ENCODE assay signal across 8 cellular contexts in the genomic region with DNA sequence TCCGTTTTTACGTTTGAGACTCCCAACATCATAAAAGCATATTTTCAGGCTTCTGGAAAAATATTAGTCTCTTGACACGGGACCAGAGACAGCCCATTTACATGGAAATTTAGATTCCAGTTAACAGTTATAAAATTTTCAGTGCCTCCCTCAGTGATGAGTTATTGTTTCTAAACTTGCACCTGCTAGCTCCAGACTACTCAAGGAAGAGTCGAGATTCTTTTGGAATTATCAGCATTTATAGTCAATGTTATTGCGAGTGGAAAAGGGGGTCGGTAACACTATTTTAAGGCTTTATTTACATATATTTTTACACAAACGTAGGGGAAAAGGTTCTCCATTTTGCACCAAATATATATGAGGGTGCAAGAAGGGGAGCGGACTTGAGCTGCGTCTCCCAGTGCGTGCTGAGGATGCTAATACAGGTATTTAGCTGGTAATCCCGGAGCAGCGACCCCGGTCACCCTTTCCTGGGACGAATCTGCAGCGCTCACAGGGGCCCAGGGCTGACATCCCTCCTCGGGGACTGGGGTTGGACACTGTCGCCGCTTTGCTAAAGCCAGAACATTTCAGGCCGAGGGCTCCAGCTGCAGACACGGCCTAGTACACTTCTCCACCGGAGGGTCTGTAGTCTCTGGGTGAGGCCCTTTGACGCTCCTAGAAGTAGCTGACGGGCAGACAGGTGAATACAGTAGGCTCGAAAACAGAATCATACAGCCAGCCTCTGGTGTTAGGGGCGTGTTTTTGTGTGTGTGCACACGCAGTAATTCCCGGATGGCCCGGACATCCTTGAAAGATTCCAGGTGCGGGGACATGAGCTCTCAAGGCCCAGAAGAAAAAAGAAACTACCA. TPM values are rescaled to one million over a fixed set of nuclear protein-coding genes. Genes with fewer than 3 reads are reported as not detected.
DNase-seq lines count a peak whose midpoint lies in the region; ATAC-seq and TF ChIP-seq lines count a peak whose summit lies in the region.

No MANE protein-coding gene starts in this region.

- H3K9me3 ChIP-seq in CD8-positive, alpha-beta memory T cell (ENCODE audit: low read length): no peaks in the 10 kb centered on the region
- H3K9me3 ChIP-seq in Peyer's patch: no peaks in the 10 kb centered on the region
- no peaks in the 10 kb centered on the region for H3K9me3 ChIP-seq in endodermal cell (ENCODE audit: control insufficient read depth, low read length)
- H3K9me3 ChIP-seq in neutrophil: no peaks in the 10 kb centered on the region

- TF ChIP-seq POLR2A in Peyer's patch (IDR thresholded peaks at IDR 0.05): no peak

- H3K4me1 Mint-ChIP-seq in CD8-positive, alpha-beta memory T cell: peaks cover 37 to 66% (median 49%) of the 10 kb centered on the region in 3 donors
- H3K4me1 Mint-ChIP-seq in endodermal cell: peaks cover 5% of the 10 kb centered on the region

- H3K27me3 ChIP-seq in CD8-positive, alpha-beta memory T cell (ENCODE audit: insufficient read depth, low read length, poor library complexity, severe bottlenecking): no peaks in the 10 kb centered on the region
- no peaks in the 10 kb centered on the region for H3K27me3 ChIP-seq in Peyer's patch
- H3K27me3 ChIP-seq in endodermal cell (ENCODE audit: control insufficient read depth, insufficient read depth, low read length, poor library complexity, severe bottlenecking): no peaks in the 10 kb centered on the region
- H3K27me3 ChIP-seq in neutrophil: no peaks in the 10 kb centered on the region

- H3K4me3 ChIP-seq in CD8-positive, alpha-beta memory T cell (ENCODE audit: low read length): peak overlapping the region; percentile 90
- peak overlapping the region; percentile 77 to 98 (median 94) for H3K4me3 ChIP-seq in Peyer's patch
- peak overlapping the region; percentile 89 for H3K4me3 ChIP-seq in endodermal cell (ENCODE audit: low read length)
- peak overlapping the region; percentile 99 for H3K4me3 ChIP-seq in neutrophil (ENCODE audit: low read depth in 1 of 2, low read length in 1 of 2)

- no peak overlapping the region for H3K9ac ChIP-seq in endodermal cell (ENCODE audit: extremely low read depth, low read length, poor library complexity, severe bottlenecking)

- TF ChIP-seq CTCF in Peyer's patch (IDR thresholded peaks at IDR 0.05) (no peak), endodermal cell (conservative IDR thresholded peaks at IDR 0.05) (peak; percentile 13), neutrophil (IDR thresholded peaks at IDR 0.05) (no peak)

- CTCF ChIA-PET in CD8-positive, alpha-beta memory T cell (lab: Charles Lee): interaction anchor here (0.9 to 6.2 kb wide), 5 partner anchors 8 to 103 kb away, joined by 3 to 45 read pairs (median 3); partner anchors contain the start of genes PCNP and RPL24

- peaks cover 24% of the 10 kb centered on the region for H3K36me3 ChIP-seq in CD8-positive, alpha-beta memory T cell (ENCODE audit: insufficient read depth, low read length)
- H3K36me3 ChIP-seq in Peyer's patch (peaks cover 0 to 32% (median 0%) of the 10 kb centered on the region in 3 donors), endodermal cell (ENCODE audit: control insufficient read depth, insufficient read depth, low read length) (peaks cover 33% of the 10 kb centered on the region), neutrophil (peaks cover 29% of the 10 kb centered on the region)

- peaks cover 26% of the 10 kb centered on the region for H3K4me1 ChIP-seq in CD8-positive, alpha-beta memory T cell (ENCODE audit: insufficient read depth, low read length)
- H3K4me1 ChIP-seq in Peyer's patch (peaks cover 3 to 18% (median 6%) of the 10 kb centered on the region in 4 donors), endodermal cell (ENCODE audit: control insufficient read depth, insufficient read depth, low read length) (peaks cover 3% of the 10 kb centered on the region), neutrophil (ENCODE audit: control insufficient read depth in 1 of 2, insufficient read depth in 1 of 2, low read depth in 1 of 2, low read length in 1 of 2) (peaks cover 20 to 22% of the 10 kb centered on the region in 2 experiments)

- peak overlapping the region; percentile 99 for H3K27ac ChIP-seq in CD8-positive, alpha-beta memory T cell (ENCODE audit: low read depth, low read length)
- H3K27ac ChIP-seq in Peyer's patch (peak overlapping the region; percentile 95 to 100 (median 98)), endodermal cell (ENCODE audit: low read depth, low read length) (peak overlapping the region; percentile 1), neutrophil (peak overlapping the region; percentile 97)

- peak in 1 of 5 donors; percentile 59 for DNase-seq in CD8-positive, alpha-beta memory T cell
- DNase-seq in Peyer's patch (peak in 2 of 3 donors; percentile 24 to 57), endodermal cell (peak; percentile 69), HPDE6-E6E7 (ENCODE audit: extremely low spot score) (no peak)

- peak overlapping the region; percentile 96 to 100 (median 98) for H3K27ac Mint-ChIP-seq in CD8-positive, alpha-beta memory T cell
- peak overlapping the region; percentile 97 for H3K27ac Mint-ChIP-seq in endodermal cell

- peaks cover 0 to 3% of the 10 kb centered on the region in 2 donors for H3K27me3 Mint-ChIP-seq in CD8-positive, alpha-beta memory T cell
- H3K27me3 Mint-ChIP-seq in endodermal cell (ENCODE audit: insufficient read depth): no peaks in the 10 kb centered on the region

- POLR2A ChIA-PET in CD8-positive, alpha-beta memory T cell (lab: Charles Lee): interaction anchor here (0.5 to 3.9 kb wide), 6 partner anchors 8 to 259 kb away, joined by 3 to 45 read pairs (median 8); partner anchors contain the start of genes CEP97, PCNP and RPL24

- ATAC-seq in HG03469 (IDR thresholded peaks at IDR 0.05; ENCODE audit: unreplicated experiment): no peak
- no peak for ATAC-seq in GM21360 (IDR thresholded peaks at IDR 0.05; ENCODE audit: unreplicated experiment)
- ATAC-seq in GM19395 (IDR thresholded peaks at IDR 0.05; ENCODE audit: unreplicated experiment): no peak

- H3K4me3 Mint-ChIP-seq in CD8-positive, alpha-beta memory T cell: peak overlapping the region; percentile 95 to 98 (median 96)
- H3K4me3 Mint-ChIP-seq in endodermal cell: peak overlapping the region; percentile 97

- H3K36me3 Mint-ChIP-seq in CD8-positive, alpha-beta memory T cell: peaks cover 0 to 51% (median 11%) of the 10 kb centered on the region in 3 donors
- peaks cover 39% of the 10 kb centered on the region for H3K36me3 Mint-ChIP-seq in endodermal cell (ENCODE audit: low read depth)

- WGBS in endodermal cell (ENCODE audit: insufficient coverage in 1 of 2, insufficient read length in 1 of 2), 2 experiments: 74 to 78% methylated on average over 22 to 27 of the region's 29 CpGs

- H3K9me3 Mint-ChIP-seq in CD8-positive, alpha-beta memory T cell: no peaks in the 10 kb centered on the region
- H3K9me3 Mint-ChIP-seq in endodermal cell: no peaks in the 10 kb centered on the region

RNA-seq across cellular contexts. Expression of gene ZBTB11, which starts 0.7 kb away (rescaled TPM):
- total RNA-seq in CD8-positive, alpha-beta memory T cell: 10 to 100 TPM; 28.9 to 29.7 TPM
- 14.5 TPM for polyA plus RNA-seq in CD8-positive, alpha-beta memory T cell
- total RNA-seq in Peyer's patch (10 to 100 TPM; 15.5 to 25.5 (median 22.9) TPM), endodermal cell (10 to 100 TPM; 16.8 to 20.9 TPM)
- 15.0 TPM for polyA plus RNA-seq in endodermal cell (2013, experiment 1 of 2)
- polyA plus RNA-seq in endodermal cell (2013, experiment 2 of 2): 13.6 TPM

RNA-seq across cellular contexts. Expression of gene RPL24, which starts 8.9 kb away (rescaled TPM):
- total RNA-seq in CD8-positive, alpha-beta memory T cell: 1,000 to 10,000 TPM; 1,569 to 1,633 TPM
- 973 TPM for polyA plus RNA-seq in CD8-positive, alpha-beta memory T cell
- total RNA-seq in Peyer's patch: 100 to 1,000 TPM; 392 to 657 (median 458) TPM
- total RNA-seq in endodermal cell: 1,000 to 10,000 TPM; 1,708 to 1,749 TPM
- 2,360 TPM for polyA plus RNA-seq in endodermal cell (2013, experiment 1 of 2)
- 2,365 TPM for polyA plus RNA-seq in endodermal cell (2013, experiment 2 of 2)

RNA-seq across cellular contexts. Expression of gene CEP97, which starts 46.8 kb away (rescaled TPM):
- total RNA-seq in CD8-positive, alpha-beta memory T cell: 10 to 100 TPM; 16.6 to 17.3 TPM
- 4.5 TPM for polyA plus RNA-seq in CD8-positive, alpha-beta memory T cell
- total RNA-seq in Peyer's patch (10 to 100 TPM in 1 of 4 donors, 1 to 10 TPM in 3; 3.3 to 18.2 (median 4.7) TPM), endodermal cell (10 to 100 TPM; 13.7 to 21.3 TPM)
- polyA plus RNA-seq in endodermal cell (2013, experiment 1 of 2): 19.4 TPM
- polyA plus RNA-seq in endodermal cell (2013, experiment 2 of 2): 19.2 TPM

Comparison
In these comparisons a context has a peak if more than half of its experiments do, and no peak if none do; other contexts are left out.
1. H3K27ac ChIP-seq: peak in every context shown above with its lines; median percentile 99 in CD8-positive, alpha-beta memory T cell; 98 in Peyer's patch; 97 in neutrophil; 1 in endodermal cell.